ENCODE assay signal across 8 cellular contexts in the genomic region with DNA sequence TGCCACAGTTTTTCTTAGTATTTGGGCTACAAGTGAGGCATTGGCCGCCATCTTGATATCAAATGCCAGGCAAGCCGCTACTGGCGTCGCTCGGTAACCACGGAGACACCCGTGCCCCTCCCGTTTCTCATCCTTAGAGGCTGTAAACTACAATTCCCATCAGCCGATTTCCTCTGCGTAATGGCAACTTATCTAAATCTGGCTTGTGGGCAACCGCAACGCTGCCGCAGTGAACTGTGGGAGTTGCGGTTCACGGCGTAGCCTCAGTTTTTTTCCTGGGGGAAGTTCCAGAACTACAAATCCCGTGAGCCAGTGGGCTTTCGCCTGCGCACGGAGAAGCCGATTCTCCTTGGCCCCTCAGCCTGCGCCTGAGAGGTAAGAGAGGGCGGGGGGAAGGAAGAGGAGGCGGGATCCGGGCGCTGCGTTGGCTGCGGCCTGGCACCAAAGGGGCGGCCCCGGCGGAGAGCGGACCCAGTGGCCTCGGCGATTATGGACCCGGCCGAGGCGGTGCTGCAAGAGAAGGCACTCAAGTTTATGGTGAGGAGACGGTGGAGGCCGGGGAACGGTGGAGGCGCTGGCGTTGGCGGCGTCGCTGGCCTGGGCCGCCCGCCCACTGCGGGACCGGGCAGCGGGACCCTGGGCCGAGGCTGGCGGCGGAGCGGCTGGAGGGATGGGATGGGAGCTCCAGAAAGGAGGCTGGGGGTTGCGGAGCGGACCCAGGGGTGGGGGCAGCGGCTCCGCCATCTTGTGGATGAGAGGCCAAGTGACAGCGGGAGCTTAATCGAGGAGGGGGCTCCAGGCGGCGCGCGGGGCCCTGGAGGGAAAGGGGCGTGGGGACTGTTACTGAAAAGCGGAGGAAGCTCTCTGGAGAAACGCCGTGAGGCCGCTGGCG. TPM values are rescaled to one million over a fixed set of nuclear protein-coding genes. Genes with fewer than 3 reads are reported as not detected.
DNase-seq lines count a peak whose midpoint lies in the region; ATAC-seq lines count a peak whose summit lies in the region.

A gene (plus strand): TSS at position 474 of the 892 bp plus-strand sequence. CDS start 16 bp downstream, at position 490.

- peak within 1 kb of the TSS; percentile 91 for H3K4me3 ChIP-seq in effector memory CD4-positive, alpha-beta T cell (ENCODE audit: insufficient read depth, low read depth, low read length, poor library complexity, severe bottlenecking)

- H3K27ac ChIP-seq in effector memory CD4-positive, alpha-beta T cell (ENCODE audit: insufficient read depth, low read length, poor library complexity, severe bottlenecking), result peak within 1 kb of the TSS; percentile 77

- no peaks in the 10 kb centered on the region for H3K36me3 ChIP-seq in effector memory CD4-positive, alpha-beta T cell (ENCODE audit: control insufficient read depth, insufficient read depth, low read length)

- H3K9me3 ChIP-seq in effector memory CD4-positive, alpha-beta T cell (ENCODE audit: control insufficient read depth, low read length), result no peaks in the 10 kb centered on the region

- DNase-seq in COLO829 (ENCODE audit: low spot score), result peak; percentile 85
- peak; percentile 100 for DNase-seq in HT1080 (ENCODE audit: low read depth)
- DNase-seq in NOMO-1 treated with DMSO at 0.1 percent for 48 hours (lab: John Stamatoyannopoulos, UW; ENCODE audit: unreplicated experiment), result peak; percentile 99
- DNase-seq in activated CD8-positive, alpha-beta memory T cell treated with anti-CD3 and anti-CD28 coated beads for 4 hours (ENCODE audit: low read depth in 2 of 2), result peak; percentile 92 to 94
- peak; percentile 96 to 97 (median 96) for DNase-seq in effector memory CD4-positive, alpha-beta T cell
- peak; percentile 99 for DNase-seq in lung microvascular endothelial cell (ENCODE audit: low read depth in 2 of 2)
- DNase-seq in stimulated activated CD4-positive, alpha-beta T cell treated with anti-CD3 and anti-CD28 coated beads, TNF-alpha, amount 100 ng/mL, for 48 hours (ENCODE audit: low read depth in 3 of 3), result peak; percentile 85 to 95 (median 92)

- H3K4me1 ChIP-seq in effector memory CD4-positive, alpha-beta T cell (ENCODE audit: control insufficient read depth, insufficient read depth, low read length, poor library complexity, severe bottlenecking), result peaks cover 2% of the 10 kb centered on the region

- ATAC-seq in GM21360 (IDR thresholded peaks at IDR 0.05; ENCODE audit: unreplicated experiment), result peak; percentile 90

- no peaks in the 10 kb centered on the region for H3K27me3 ChIP-seq in effector memory CD4-positive, alpha-beta T cell (replicated peaks; ENCODE audit: control insufficient read depth, insufficient read depth, low read length, poor library complexity, severe bottlenecking)

RNA-seq across cellular contexts. Expression of the gene that starts here (rescaled TPM):
- 6.2 and 6.4 TPM in 2 replicates for total RNA-seq in HT1080 (2014; rRNA removed; shearing (Covaris generic))
- 6.4 and 7.2 TPM in 2 replicates for polyA plus RNA-seq in HT1080 (2015; cell fraction: cytosol; rRNA removed)
- 9.3 and 10.1 TPM in 2 replicates for polyA plus RNA-seq in HT1080 (2015; cell fraction: nucleus; rRNA removed)
- 7.1 and 7.2 TPM in 2 replicates for total RNA-seq in lung microvascular endothelial cell

Comparison
In these comparisons a context has a peak if more than half of its experiments do, and no peak if none do; other contexts are left out.
1. Peak in every context shown above with its lines: DNase-seq, ATAC-seq, H3K4me3 ChIP-seq and H3K27ac ChIP-seq.